Comparison of ENCODE assay signal across 1 cellular context in genomic region chr2:118031566-118031965, GRCh38.
TF ChIP-seq lines count a peak whose summit lies in the region.

No MANE protein-coding gene starts in this region.

TF ChIP-seq in GM12878, 131 proteins besides CTCF, POLR2A, EP300 and RAD21 (continued from another document):
- TF ChIP-seq E4F1 (IDR thresholded peaks at IDR 0.05; ENCODE audit: borderline replicate concordance, partially characterized antibody), result no peak
